ENCODE assay signal across 19 cellular contexts in the genomic region with DNA sequence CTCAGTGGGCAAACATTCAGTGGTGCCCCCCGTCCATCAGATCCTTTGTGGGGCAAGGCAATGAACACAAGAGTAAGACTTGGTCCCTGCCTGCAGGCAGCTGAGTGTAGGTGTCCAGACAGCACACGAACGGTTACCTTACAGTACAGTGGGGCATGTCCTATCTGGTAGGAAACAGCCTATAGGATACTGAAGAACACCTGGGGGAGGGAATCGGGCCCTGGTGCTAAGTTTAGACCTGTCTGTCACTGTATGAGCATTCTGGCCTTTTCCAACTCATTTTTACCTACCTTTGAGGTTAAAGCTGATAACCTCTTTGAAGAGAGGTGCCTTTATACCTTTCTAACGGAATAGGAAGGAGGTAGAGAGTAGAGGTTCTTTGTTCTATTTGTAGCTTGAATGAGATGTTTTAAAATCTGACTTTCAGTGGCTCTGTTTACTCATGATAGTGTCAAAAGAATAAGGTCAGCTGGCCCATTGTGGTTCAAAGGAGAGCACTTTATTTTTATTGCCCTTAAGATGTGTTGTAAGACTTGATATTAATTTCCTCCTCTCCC. TPM values are rescaled to one million over a fixed set of nuclear protein-coding genes. Genes with fewer than 3 reads are reported as not detected.
DNase-seq lines count a peak whose midpoint lies in the region; ATAC-seq and TF ChIP-seq lines count a peak whose summit lies in the region.
"Had no signal": no experiment of that assay in that cellular context is flagged by ENCODE, and none has a peak within 500 bp of the region (broad histone marks: within the 10 kb centered on the region; RNA-seq: fewer than 3 reads in every experiment).

No MANE protein-coding gene starts in this region.

- H4K91ac ChIP-seq in trophoblast cell (ENCODE audit: low read depth, low read length), result no peak overlapping the region

- H3K4me1 Mint-ChIP-seq in activated CD4-positive, alpha-beta T cell treated with anti-CD3 and anti-CD28 coated beads for 36 hours, result peaks cover 4% of the 10 kb centered on the region
- H3K4me1 Mint-ChIP-seq in glutamatergic neuron (ENCODE audit: low read depth, unreplicated experiment), result peaks cover 36% of the 10 kb centered on the region

- CTCF ChIA-PET in activated CD4-positive, alpha-beta T cell treated with anti-CD3 and anti-CD28 coated beads for 36 hours (lab: Charles Lee), result no interaction called here

- H3K23ac ChIP-seq in trophoblast cell (ENCODE audit: low read length), result no peak overlapping the region

- no peak overlapping the region for H2AFZ ChIP-seq in trophoblast cell (ENCODE audit: insufficient read depth, low read length, poor library complexity)

- no peak overlapping the region for H3K14ac ChIP-seq in trophoblast cell (ENCODE audit: low read length)

- no peak overlapping the region for H3K9ac ChIP-seq in trophoblast cell (ENCODE audit: low read length)

- peak; percentile 49 for ATAC-seq in activated CD4-positive, alpha-beta T cell treated with anti-CD3 and anti-CD28 coated beads for 36 hours
- ATAC-seq: A549 had no signal

- H3K4me2 ChIP-seq in trophoblast cell (ENCODE audit: low read length), result peak overlapping the region; percentile 30
- H3K4me2 ChIP-seq: A549 had no signal

- H3K27ac Mint-ChIP-seq in activated CD4-positive, alpha-beta T cell treated with anti-CD3 and anti-CD28 coated beads for 36 hours, result no peak overlapping the region
- peak overlapping the region; percentile 84 for H3K27ac Mint-ChIP-seq in glutamatergic neuron (ENCODE audit: unreplicated experiment)
- H3K27ac Mint-ChIP-seq: HFFc6 had no signal

- H3K9me3 Mint-ChIP-seq in activated CD4-positive, alpha-beta T cell treated with anti-CD3 and anti-CD28 coated beads for 36 hours (ENCODE audit: low read depth), result no peaks in the 10 kb centered on the region
- H3K9me3 Mint-ChIP-seq in glutamatergic neuron (ENCODE audit: unreplicated experiment), result no peaks in the 10 kb centered on the region
- H3K9me3 Mint-ChIP-seq: HFFc6 had no signal

- H2BK5ac ChIP-seq in trophoblast cell (ENCODE audit: low read depth, low read length, poor library complexity), result peak overlapping the region; percentile 6

- H2AK5ac ChIP-seq in trophoblast cell (ENCODE audit: low read length), result no peak overlapping the region

- POLR2A ChIA-PET in activated CD4-positive, alpha-beta T cell treated with anti-CD3 and anti-CD28 coated beads for 36 hours (lab: Charles Lee), result no interaction called here

- intact Hi-C loops in activated CD4-positive, alpha-beta T cell treated with anti-CD3 and anti-CD28 coated beads for 36 hours (cut with DNase I, micrococcal nuclease), result no loop called here

- H4K12ac ChIP-seq in trophoblast cell (ENCODE audit: low read depth, low read length), result no peak overlapping the region

- peak overlapping the region; percentile 19 for H3K18ac ChIP-seq in trophoblast cell (ENCODE audit: low read length)

- no peaks in the 10 kb centered on the region for H3K36me3 Mint-ChIP-seq in activated CD4-positive, alpha-beta T cell treated with anti-CD3 and anti-CD28 coated beads for 36 hours (ENCODE audit: low read depth)
- H3K36me3 Mint-ChIP-seq in glutamatergic neuron (ENCODE audit: unreplicated experiment), result no peaks in the 10 kb centered on the region

- H3K4ac ChIP-seq in trophoblast cell (ENCODE audit: low read depth, low read length), result peak overlapping the region; percentile 34

- H2BK120ac ChIP-seq in trophoblast cell (ENCODE audit: insufficient read depth, low read length, poor library complexity), result no peak overlapping the region

- H3K27me3 Mint-ChIP-seq in activated CD4-positive, alpha-beta T cell treated with anti-CD3 and anti-CD28 coated beads for 36 hours, result peaks cover 10% of the 10 kb centered on the region
- peaks cover 5% of the 10 kb centered on the region for H3K27me3 Mint-ChIP-seq in glutamatergic neuron (ENCODE audit: unreplicated experiment)

- no peak for TF ChIP-seq CTCF in glutamatergic neuron (IDR thresholded peaks at IDR 0.05; ENCODE audit: partially characterized antibody, unreplicated experiment)

- no peak overlapping the region for H2BK12ac ChIP-seq in trophoblast cell (ENCODE audit: low read length)

- H3K27ac ChIP-seq in trophoblast cell (ENCODE audit: low read depth, low read length), result peak overlapping the region; percentile 56
- H3K27ac ChIP-seq in substantia nigra (ENCODE audit: low read depth, low read length, poor library complexity, severe bottlenecking), result no peak overlapping the region
- H3K27ac ChIP-seq: A549, prostate gland, stomach, vagina had no signal

- H3K4me3 ChIP-seq in trophoblast cell (ENCODE audit: low read depth, low read length), result no peak overlapping the region
- H3K4me3 ChIP-seq: A549, prostate gland, stomach, vagina had no signal

- peaks cover 7% of the 10 kb centered on the region for H3K79me1 ChIP-seq in trophoblast cell (ENCODE audit: low read length)

- H3K4me1 ChIP-seq in trophoblast cell (ENCODE audit: control insufficient read depth in 1 of 2, insufficient read depth in 2 of 2, low read length in 2 of 2), result peaks cover 17% of the 10 kb centered on the region in 2 experiments

- no peak overlapping the region for H4K8ac ChIP-seq in trophoblast cell (ENCODE audit: low read depth, low read length)

- no peaks in the 10 kb centered on the region for H3K36me3 ChIP-seq in trophoblast cell (ENCODE audit: control insufficient read depth in 1 of 2, insufficient read depth in 2 of 2, low read length in 2 of 2)
- H3K36me3 ChIP-seq: prostate gland, stomach, vagina had no signal

- no peak overlapping the region for H3K4me3 Mint-ChIP-seq in activated CD4-positive, alpha-beta T cell treated with anti-CD3 and anti-CD28 coated beads for 36 hours
- peak overlapping the region; percentile 20 for H3K4me3 Mint-ChIP-seq in glutamatergic neuron (ENCODE audit: unreplicated experiment)
- H3K4me3 Mint-ChIP-seq: HFFc6 had no signal

- no CpG with 5 or more reads among the region's 5 CpGs for WGBS in trophoblast cell (ENCODE audit: extremely low coverage, insufficient coverage, insufficient read length)

- no peaks in the 10 kb centered on the region for H3K27me3 ChIP-seq in trophoblast cell (ENCODE audit: insufficient read depth, low read length)
- H3K27me3 ChIP-seq: stomach, vagina had no signal

- no peaks in the 10 kb centered on the region for H3K9me3 ChIP-seq in trophoblast cell (ENCODE audit: insufficient read depth, low read depth, low read length)
- H3K9me3 ChIP-seq: A549, prostate gland, stomach, vagina had no signal

- DNase-seq in activated CD4-positive, alpha-beta T cell treated with anti-CD3 and anti-CD28 coated beads for 36 hours, result no peak
- DNase-seq in activated CD4-positive, alpha-beta T cell treated with anti-CD3 and anti-CD28 coated beads, Interleukin-2, amount 50 U/mL, for 4 hours, result no peak
- DNase-seq in NCI-H69 (lab: John Stamatoyannopoulos, UW), result peak; percentile 64
- DNase-seq in glutamatergic neuron, result no peak
- no peak for DNase-seq in trophoblast cell
- no peak for DNase-seq in substantia nigra (lab: John Stamatoyannopoulos, UW)
- DNase-seq in NCI-H1092 (lab: John Stamatoyannopoulos, UW), result no peak
- DNase-seq in 8988T, result no peak
- DNase-seq: activated T-cell treated with anti-CD3 and anti-CD28 coated beads, Interleukin-2, amount 50 U/mL, for 1 hour; central memory CD4-positive, alpha-beta T cell; DMS53; effector memory CD4-positive, alpha-beta T cell; HFFc6; NCI-H1436 treated with DMSO at 0.1 percent for 48 hours; stomach; T1000 had no signal

- peaks cover 12% of the 10 kb centered on the region for H3K79me2 ChIP-seq in trophoblast cell (ENCODE audit: control insufficient read depth, insufficient read depth, low read length, poor library complexity)

RNA-seq across cellular contexts. Expression of gene ZNRF3, which starts 8.9 kb away (rescaled TPM):
- 1 to 10 TPM; 2.3 TPM for total RNA-seq in activated CD4-positive, alpha-beta T cell treated with anti-CD3 and anti-CD28 coated beads for 36 hours
- total RNA-seq in glutamatergic neuron (ENCODE audit: unreplicated experiment), result 8.3 TPM
- polyA plus RNA-seq in trophoblast cell (2013), result 13.0 and 13.6 TPM in 2 replicates
